Comparison of ENCODE assay signal across 8 cellular contexts in the genomic region with DNA sequence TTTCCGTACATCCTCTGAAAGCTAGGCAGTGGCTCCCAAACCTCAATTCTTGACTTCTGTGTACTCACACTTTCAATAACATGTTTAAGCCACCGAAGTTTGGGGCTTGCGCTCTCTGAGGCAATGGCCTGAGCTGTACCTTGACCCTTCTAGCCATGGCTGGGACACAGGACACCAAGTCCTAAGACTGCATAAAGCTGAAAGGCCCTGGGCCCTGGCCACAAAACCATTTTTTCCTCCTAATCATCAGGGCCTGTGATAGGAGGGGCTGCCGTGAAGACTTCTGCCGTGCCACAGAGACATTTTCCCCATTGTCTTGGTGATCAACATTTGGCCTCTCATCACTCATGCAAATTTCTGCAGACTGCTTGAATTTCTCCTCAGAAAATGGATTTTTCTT.
"Had no signal": no experiment of that assay in that cellular context is flagged by ENCODE, and none has a peak within 500 bp of the region (broad histone marks: within the 10 kb centered on the region; RNA-seq: fewer than 3 reads in every experiment).

No MANE protein-coding gene starts in this region.

- H2AFZ ChIP-seq: GM23248 had no signal

- H3K4me3 ChIP-seq: GM23248, HAP-1 had no signal

- H3K27ac ChIP-seq: GM23248, KMS-11 had no signal

- FAIRE-seq: HTR-8/SVneo had no signal

- ATAC-seq: HCT116 had no signal

- H3K4me2 ChIP-seq: KMS-11 had no signal

- H3K9ac ChIP-seq: GM23248, KMS-11 had no signal

- H3K4me1 ChIP-seq: HAP-1 had no signal

- H3K36me3 ChIP-seq: HAP-1 had no signal

- DNase-seq: GM23248, GOT3, H7, KBM-7 had no signal
